Comparison of ENCODE assay signal across 19 cellular contexts in genomic region chr20:63117151-63117550, GRCh38.
DNase-seq lines count a peak whose midpoint lies in the region; ATAC-seq, FAIRE-seq and TF ChIP-seq lines count a peak whose summit lies in the region.
"Had no signal": no experiment of that assay in that cellular context is flagged by ENCODE, and none has a peak within 500 bp of the region (broad histone marks: within the 10 kb centered on the region; RNA-seq: fewer than 3 reads in every experiment).

No MANE protein-coding gene starts in this region.

- no peak for FAIRE-seq in HepG2 (lab: Jason Lieb, UNC)
- FAIRE-seq: A204.1, G401.6 had no signal

- H3K9me3 ChIP-seq in HepG2 (ENCODE audit: low read length) (no peaks in the 10 kb centered on the region), transverse colon (peaks cover 0 to 2% of the 10 kb centered on the region in 2 donors)
- H3K9me3 ChIP-seq: HAP-1 had no signal

- H3K4me1 Mint-ChIP-seq in T-helper 2 cell treated with Interferon-gamma antibody and Interleukin-4, amounts not matched to agents 5 μg/mL and 100 μg/mL, for 36 hours (ENCODE audit: low read depth), result no peaks in the 10 kb centered on the region
- H3K4me1 Mint-ChIP-seq: CD4-positive, alpha-beta memory T cell; T-helper 17 cell had no signal

- H3K27ac ChIP-seq in HepG2 (ENCODE audit: extremely low read length, insufficient read depth, low read length) (no peak overlapping the region), transverse colon (no peak overlapping the region)
- H3K27ac ChIP-seq: BLaER1 had no signal

- no peaks in the 10 kb centered on the region for H3K27me3 Mint-ChIP-seq in T-helper 2 cell treated with Interferon-gamma antibody and Interleukin-4, amounts not matched to agents 5 μg/mL and 100 μg/mL, for 36 hours (ENCODE audit: low read depth)

- intact Hi-C loops in HepG2 (cut with micrococcal nuclease; ENCODE audit: unreplicated experiment), result no loop called here
- intact Hi-C loops in transverse colon (cut with DNase I; ENCODE audit: low total_unique reads), result no loop called here

- no peak overlapping the region for H3K4me3 Mint-ChIP-seq in T-helper 2 cell treated with Interferon-gamma antibody and Interleukin-4, amounts not matched to agents 5 μg/mL and 100 μg/mL, for 36 hours
- H3K4me3 Mint-ChIP-seq: CD4-positive, alpha-beta memory T cell; T-helper 17 cell had no signal

- no peaks in the 10 kb centered on the region for H3K4me1 ChIP-seq in HepG2 (ENCODE audit: insufficient read depth, low read length)
- no peaks in the 10 kb centered on the region for H3K4me1 ChIP-seq in transverse colon
- H3K4me1 ChIP-seq: HAP-1 had no signal

- peaks cover 21% of the 10 kb centered on the region; the same call in 1 of the 2 replicates for H4K20me1 ChIP-seq in HepG2 (ENCODE audit: insufficient read depth, low read length)

- POLR2A ChIA-PET in HepG2 (lab: Yijun Ruan, JAX), result no interaction called here

- H3K27ac Mint-ChIP-seq in T-helper 2 cell treated with Interferon-gamma antibody and Interleukin-4, amounts not matched to agents 5 μg/mL and 100 μg/mL, for 36 hours, result no peak overlapping the region
- H3K27ac Mint-ChIP-seq: CD4-positive, alpha-beta memory T cell; T-helper 17 cell had no signal

- H3K36me3 ChIP-seq in HepG2 (replicated peaks in 1 of 2; ENCODE audit: control insufficient read depth in 1 of 2, insufficient read depth in 2 of 2, low read length in 2 of 2) (no peaks in the 10 kb centered on the region), transverse colon (no peaks in the 10 kb centered on the region)
- H3K36me3 ChIP-seq: BLaER1, HAP-1 had no signal

- no TSS peak for BruUV-seq in HepG2 (replicated peaks; lab: Mats Ljungman, UMichigan)

- H3K79me2 ChIP-seq in HepG2 (ENCODE audit: insufficient read depth, low read length), result no peaks in the 10 kb centered on the region

- no peak for TF ChIP-seq RAD21 in HepG2 (CRISPR knock-in tag; IDR thresholded peaks at IDR 0.05)

- WGBS in HepG2 (ENCODE audit: low lambda C conversion rate), result 12% methylated on average over 9 of the region's 9 CpGs
- 65% methylated on average over 9 of the region's 9 CpGs; no CpG with 5 or more reads in 1 of the 2 donors for WGBS in transverse colon (ENCODE audit: low coverage in 1 of 2), 2 donors

- ATAC-seq in HepG2, result no peak
- ATAC-seq: Panc1, T-helper 17 cell had no signal

- TF ChIP-seq EP300 in HepG2 (IDR thresholded peaks at IDR 0.05; ENCODE audit: low read depth in 2 of 2, low read length in 2 of 2), result no peak
- TF ChIP-seq EP300 in HepG2 (CRISPR knock-in tag; IDR thresholded peaks at IDR 0.05; ENCODE audit: borderline replicate concordance), result no peak
- TF ChIP-seq EP300 in transverse colon (IDR thresholded peaks at IDR 0.05; ENCODE audit: low read depth), result no peak

- no peak overlapping the region for H2AFZ ChIP-seq in HepG2 (ENCODE audit: low read length)

- in situ Hi-C loops in HepG2 (cut with HindIII; ENCODE audit: extremely low pct_ligation_motif_present, low pct_unique_long_range_greater_than_20kb) (no loop called here), transverse colon (cut with MboI; ENCODE audit: low pct_ligation_motif_present in 1 of 4, low pct_unique_long_range_greater_than_20kb in 1 of 4, low sequenced_read_pairs in 3 of 4) (no loop called here)

- DNase-seq in NCI-H2171 treated with DMSO at 0.1 percent for 48 hours (lab: John Stamatoyannopoulos, UW) (peak; percentile 45), NCI-H2171 (lab: John Stamatoyannopoulos, UW) (no peak), COLO668 (lab: John Stamatoyannopoulos, UW; ENCODE audit: unreplicated experiment) (peak; percentile 27), NCI-H1105 treated with DMSO at 0.1 percent for 48 hours (lab: John Stamatoyannopoulos, UW) (peak; percentile 31), HepG2 (ENCODE audit: low spot score) (no peak), GDM1 (lab: John Stamatoyannopoulos, UW) (no peak), transverse colon (no peak)
- DNase-seq in T-helper 2 cell treated with Interferon-gamma antibody and Interleukin-4, amounts not matched to agents 5 μg/mL and 100 μg/mL, for 36 hours (ENCODE audit: low spot score), result no peak
- DNase-seq: Calu3; CD4-positive, alpha-beta memory T cell; NCI-H1694; NCI-H2081 treated with DMSO at 0.1 percent for 48 hours; NCI-H510A had no signal

- TF ChIP-seq POLR2A in HepG2 (IDR thresholded peaks at IDR 0.05; ENCODE audit: insufficient read depth in 1 of 2, low read depth in 2 of 2, low read length in 2 of 2) (no peak), transverse colon (IDR thresholded peaks at IDR 0.05) (no peak)

- peaks cover 7 to 86% of the 10 kb centered on the region in 2 experiments; a peak in 4 of 5 replicates for H3K27me3 ChIP-seq in HepG2 (ENCODE audit: control insufficient read depth in 1 of 2, insufficient read depth in 2 of 2, low read length in 2 of 2)
- H3K27me3 ChIP-seq in transverse colon, result peaks cover 36% of the 10 kb centered on the region
- H3K27me3 ChIP-seq: BLaER1 had no signal

- no peak overlapping the region for H3K4me2 ChIP-seq in HepG2 (ENCODE audit: low read depth, low read length)

- CTCF ChIA-PET in HepG2 (lab: Yijun Ruan, JAX; ENCODE audit: low intra/inter-chr PET ratio, low total read pairs), result no interaction called here

- TF ChIP-seq CTCF in HepG2 (CRISPR knock-in tag; IDR thresholded peaks at IDR 0.05) (no peak), transverse colon (IDR thresholded peaks at IDR 0.05) (no peak)

- H3K36me3 Mint-ChIP-seq in T-helper 2 cell treated with Interferon-gamma antibody and Interleukin-4, amounts not matched to agents 5 μg/mL and 100 μg/mL, for 36 hours (ENCODE audit: low read depth), result no peaks in the 10 kb centered on the region
- H3K36me3 Mint-ChIP-seq: CD4-positive, alpha-beta memory T cell had no signal

- no peak overlapping the region for H3K4me3 ChIP-seq in HepG2 (replicated peaks in 1 of 3; ENCODE audit: insufficient read depth in 1 of 3, low read depth in 2 of 3, low read length in 3 of 3)
- H3K4me3 ChIP-seq in transverse colon, result no peak overlapping the region
- H3K4me3 ChIP-seq: BLaER1, HAP-1 had no signal

- H3K9ac ChIP-seq in HepG2 (ENCODE audit: insufficient read depth, low read depth, low read length), result no peak overlapping the region
- H3K9ac ChIP-seq: BLaER1 had no signal

- no peaks in the 10 kb centered on the region for H3K9me3 Mint-ChIP-seq in T-helper 2 cell treated with Interferon-gamma antibody and Interleukin-4, amounts not matched to agents 5 μg/mL and 100 μg/mL, for 36 hours

TF ChIP-seq in HepG2, 621 proteins besides CTCF, POLR2A, EP300 and RAD21:
- 0 out of 2 replicates have a peak, but pooled peaks have one; percentile 6 for TF ChIP-seq SRY (CRISPR knock-in tag; IDR thresholded peaks at IDR 0.05)
- TF ChIP-seq ZNF777 (CRISPR knock-in tag; IDR thresholded peaks at IDR 0.05), result no peak

Comparison
In these comparisons a context has a peak if more than half of its experiments do, and no peak if none do; other contexts are left out.
1. DNase-seq: peak in NCI-H2171 treated with DMSO at 0.1 percent for 48 hours (single experiment), COLO668 (single experiment) and NCI-H1105 treated with DMSO at 0.1 percent for 48 hours (single experiment); none in NCI-H2171 (single experiment), HepG2 (single experiment), T-helper 2 cell treated with Interferon-gamma antibody and Interleukin-4, amounts not matched to agents 5 μg/mL and 100 μg/mL, for 36 hours (single experiment), GDM1 (single experiment) and transverse colon (single experiment).